Comparison of ENCODE assay signal across 21 cellular contexts in the genomic region with DNA sequence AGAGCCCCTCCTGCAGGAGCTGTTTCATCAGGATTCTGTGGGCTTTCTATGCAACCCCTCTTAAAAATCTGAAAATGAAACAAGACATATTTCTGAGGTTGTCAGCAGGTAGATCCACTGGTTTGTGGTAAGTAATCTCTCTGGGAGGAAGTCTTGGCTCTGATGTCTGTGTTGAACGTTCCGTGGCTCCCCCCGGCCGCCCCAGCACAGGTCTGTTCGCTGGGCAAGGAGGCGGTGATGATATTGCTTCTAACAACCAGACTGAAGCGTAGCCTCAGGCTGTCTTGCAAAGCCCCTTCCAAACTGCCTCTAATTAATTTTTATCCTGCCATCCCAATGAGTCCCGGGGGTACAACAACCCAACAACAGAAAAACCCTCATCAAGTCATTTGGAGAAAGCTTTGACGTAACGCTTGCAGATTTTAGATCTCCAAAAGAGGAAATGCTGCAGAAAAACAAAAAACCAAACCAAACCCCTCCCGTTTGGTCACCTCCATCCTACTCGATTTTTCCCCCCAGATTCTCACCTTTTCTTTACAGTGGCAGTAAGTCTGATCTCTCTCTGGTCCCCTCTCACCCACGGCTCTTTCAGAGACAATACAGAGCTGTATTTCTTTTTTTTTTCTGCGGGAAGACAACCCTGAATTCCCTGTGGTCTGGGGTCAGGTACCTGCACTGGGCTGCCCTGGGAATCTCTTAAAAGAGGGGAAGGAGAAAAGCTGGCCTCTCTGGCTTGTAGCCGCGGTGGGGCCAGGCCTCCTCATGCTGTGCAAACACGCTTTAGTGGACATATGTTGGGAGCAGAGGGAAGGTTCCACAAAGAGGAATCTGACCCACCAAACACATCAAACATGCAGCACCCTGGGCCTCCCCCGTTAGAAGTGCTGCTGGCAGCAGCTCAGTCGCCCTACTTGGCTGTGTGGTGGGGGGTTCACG.
"Had no signal": no experiment of that assay in that cellular context is flagged by ENCODE, and none has a peak within 500 bp of the region (broad histone marks: within the 10 kb centered on the region; RNA-seq: fewer than 3 reads in every experiment).

No MANE protein-coding gene starts in this region.

- H3K27ac Mint-ChIP-seq: activated B cell treated with CpG ODN at 0.5 μM for 24 hours; activated CD4-positive, alpha-beta T cell treated with anti-CD3 and anti-CD28 coated beads for 36 hours; activated naive CD4-positive, alpha-beta T cell treated with anti-CD3 and anti-CD28 coated beads, Interleukin-2, amount 50 U/mL, for 72 hours; activated T-cell treated with anti-CD3 and anti-CD28 coated beads, Interleukin-2, amount 50 U/mL, for 24 hours; activated T-helper 17 cell treated with anti-CD3 and anti-CD28 coated beads, Interleukin-2, amount 50 U/mL, for 72 hours; naive B cell; progenitor cell of endocrine pancreas had no signal

- H3K4me3 ChIP-seq: esophagus muscularis mucosa, lower lobe of right lung, spleen, stomach, suprapubic skin, tibial nerve had no signal

- DNase-seq: activated B cell treated with CpG ODN at 0.5 μM for 24 hours; activated CD4-positive, alpha-beta T cell treated with anti-CD3 and anti-CD28 coated beads for 36 hours; activated CD4-positive, alpha-beta T cell treated with anti-CD3 and anti-CD28 coated beads, Interleukin-2, amount 50 U/mL, for 4 hours; activated CD8-positive, alpha-beta memory T cell treated with anti-CD3 and anti-CD28 coated beads for 24 hours; activated CD8-positive, alpha-beta memory T cell treated with anti-CD3 and anti-CD28 coated beads, Interleukin-2, amount 50 U/mL, for 4 hours; activated T-cell treated with anti-CD3 and anti-CD28 coated beads, Interleukin-2, amount 50 U/mL, for 24 hours; central memory CD4-positive, alpha-beta T cell; lower lobe of right lung; mesendoderm; naive B cell; spleen; stomach; T-helper 9 cell had no signal

- H3K4me1 Mint-ChIP-seq: activated B cell treated with CpG ODN at 0.5 μM for 24 hours; activated CD4-positive, alpha-beta T cell treated with anti-CD3 and anti-CD28 coated beads for 36 hours; activated T-helper 17 cell treated with anti-CD3 and anti-CD28 coated beads, Interleukin-2, amount 50 U/mL, for 72 hours; naive B cell had no signal

- H3K4me3 Mint-ChIP-seq: activated B cell treated with CpG ODN at 0.5 μM for 24 hours; activated CD4-positive, alpha-beta T cell treated with anti-CD3 and anti-CD28 coated beads for 36 hours; activated T-cell treated with anti-CD3 and anti-CD28 coated beads, Interleukin-2, amount 50 U/mL, for 24 hours; activated T-helper 17 cell treated with anti-CD3 and anti-CD28 coated beads, Interleukin-2, amount 50 U/mL, for 72 hours; neural crest cell had no signal

- ATAC-seq: activated CD4-positive, alpha-beta T cell treated with anti-CD3 and anti-CD28 coated beads for 36 hours; activated naive CD4-positive, alpha-beta T cell treated with anti-CD3 and anti-CD28 coated beads, Interleukin-2, amount 50 U/mL, for 72 hours; activated T-helper 17 cell treated with anti-CD3 and anti-CD28 coated beads, Interleukin-2, amount 50 U/mL, for 72 hours; left lobe of liver; lower lobe of right lung had no signal

- H3K27me3 Mint-ChIP-seq: activated CD4-positive, alpha-beta T cell treated with anti-CD3 and anti-CD28 coated beads for 36 hours; activated T-cell treated with anti-CD3 and anti-CD28 coated beads, Interleukin-2, amount 50 U/mL, for 24 hours had no signal

- H3K9me3 Mint-ChIP-seq: activated B cell treated with CpG ODN at 0.5 μM for 24 hours; activated naive CD4-positive, alpha-beta T cell treated with anti-CD3 and anti-CD28 coated beads, Interleukin-2, amount 50 U/mL, for 72 hours; activated T-cell treated with anti-CD3 and anti-CD28 coated beads, Interleukin-2, amount 50 U/mL, for 24 hours; activated T-helper 17 cell treated with anti-CD3 and anti-CD28 coated beads, Interleukin-2, amount 50 U/mL, for 72 hours; naive B cell had no signal

- H3K36me3 Mint-ChIP-seq: activated naive CD4-positive, alpha-beta T cell treated with anti-CD3 and anti-CD28 coated beads, Interleukin-2, amount 50 U/mL, for 72 hours; naive B cell had no signal
